In genomic region chr10:24390746-24391145, GRCh38 we compare ENCODE assay signal across 16 cellular contexts.
"Had no signal": no experiment of that assay in that cellular context is flagged by ENCODE, and none has a peak within 500 bp of the region (broad histone marks: within the 10 kb centered on the region; RNA-seq: fewer than 3 reads in every experiment).

No MANE protein-coding gene starts in this region.

- H3K9me3 ChIP-seq: colonic mucosa, esophagus squamous epithelium, left lung, right atrium auricular region, tibial artery had no signal

- DNase-seq: activated CD8-positive, alpha-beta memory T cell treated with anti-CD3 and anti-CD28 coated beads, Interleukin-2, amount 50 U/mL, for 48 hours; activated effector memory CD4-positive, alpha-beta T cell treated with Interleukin-2 at 50 U/mL for 16 hours; activated naive CD4-positive, alpha-beta T cell treated with anti-CD3 and anti-CD28 coated beads for 36 hours; activated naive CD8-positive, alpha-beta T cell treated with anti-CD3 and anti-CD28 coated beads, Interleukin-2, amount 10 ng/mL, durations not matched to agents 7 days and 5 days; activated T-cell treated with anti-CD3 and anti-CD28 coated beads, Interleukin-2, amount 50 U/mL, for 72 hours; colonic mucosa; esophagus squamous epithelium; immature natural killer cell; kidney glomerular epithelial cell; left lung; midbrain; natural killer cell; stimulated activated CD4-positive, alpha-beta T cell treated with anti-CD3 and anti-CD28 coated beads, Interleukin-1b, Interleukin-23, amount 100 ng/mL, for 48 hours; T-helper 1 cell; tibial artery had no signal

- H3K27ac ChIP-seq: colonic mucosa, esophagus squamous epithelium, left lung, right atrium auricular region, tibial artery had no signal

- H3K4me1 ChIP-seq: colonic mucosa, left lung, right atrium auricular region, tibial artery had no signal

- ATAC-seq: activated T-cell treated with anti-CD3 and anti-CD28 coated beads, Interleukin-2, amount 50 U/mL, for 72 hours; left lung; natural killer cell had no signal

- H3K36me3 ChIP-seq: colonic mucosa, left lung, right atrium auricular region, tibial artery had no signal

- H3K4me3 ChIP-seq: colonic mucosa, esophagus squamous epithelium, left lung, right atrium auricular region, tibial artery had no signal

- H3K27me3 ChIP-seq: colonic mucosa, esophagus squamous epithelium, left lung, right atrium auricular region, tibial artery had no signal
